In the genomic region with DNA sequence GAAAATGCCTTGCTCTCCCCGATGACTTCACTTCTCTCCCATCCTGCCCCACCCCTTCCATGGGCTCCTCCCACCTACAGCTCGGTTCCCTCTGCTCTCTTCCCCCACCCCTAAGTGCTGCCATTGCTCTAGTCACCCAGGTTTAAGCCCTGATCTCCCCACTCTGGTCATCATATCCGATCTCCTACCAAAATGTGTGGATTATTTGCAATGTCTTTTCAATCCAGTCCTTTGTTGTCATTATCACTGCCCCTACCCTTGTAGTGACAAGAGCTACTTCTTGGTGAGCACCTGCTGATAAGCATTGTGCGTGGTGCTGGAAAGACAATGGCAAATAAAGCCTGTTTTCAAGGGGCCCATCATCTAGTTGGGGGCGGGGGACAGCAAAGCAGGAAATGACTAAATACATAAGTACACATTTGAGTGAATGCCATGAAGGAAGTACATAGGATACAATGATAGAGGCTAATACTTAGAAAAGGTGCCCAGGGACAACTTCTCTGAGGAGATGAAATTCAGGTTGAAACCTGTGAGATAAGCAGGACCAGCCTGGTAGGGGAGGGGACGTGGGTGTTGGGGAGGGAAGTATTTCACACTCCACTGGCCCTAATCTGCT, we compare ENCODE assay signal across 9 cellular contexts.
DNase-seq lines count a peak whose midpoint lies in the region; ATAC-seq and TF ChIP-seq lines count a peak whose summit lies in the region.
"Had no signal": no experiment of that assay in that cellular context is flagged by ENCODE, and none has a peak within 500 bp of the region (broad histone marks: within the 10 kb centered on the region; RNA-seq: fewer than 3 reads in every experiment).

No MANE protein-coding gene starts in this region.

- H3K4me1 Mint-ChIP-seq in nephron progenitor cell = peaks cover 14% of the 10 kb centered on the region

- H3K4me3 Mint-ChIP-seq in nephron progenitor cell = no peak overlapping the region

- intact Hi-C loops in sciatic nerve (cut with DNase I) = no loop called here

- no peak for TF ChIP-seq CTCF in epithelial cell of esophagus (IDR thresholded peaks at IDR 0.05; ENCODE audit: insufficient read depth, low read depth, low read length, missing control alignments)
- no peak for TF ChIP-seq CTCF in nephron progenitor cell (IDR thresholded peaks at IDR 0.05)

- no peak overlapping the region for H3K4me3 ChIP-seq in epithelial cell of esophagus (ENCODE audit: low read length)
- H3K4me3 ChIP-seq: breast epithelium had no signal

- ATAC-seq in GM21529 (IDR thresholded peaks at IDR 0.05; ENCODE audit: unreplicated experiment) (peak; percentile 51), sciatic nerve (no peak), HG03025 (IDR thresholded peaks at IDR 0.05; ENCODE audit: low FRiP score, unreplicated experiment) (no peak)

- no peak overlapping the region for H3K27ac Mint-ChIP-seq in nephron progenitor cell

- H3K36me3 Mint-ChIP-seq in nephron progenitor cell (ENCODE audit: low read depth) = peaks cover 12% of the 10 kb centered on the region

- DNase-seq in DMS79 (lab: John Stamatoyannopoulos, UW) (peak; percentile 29), NCI-H510A (lab: John Stamatoyannopoulos, UW) (peak; percentile 56), epithelial cell of esophagus (ENCODE audit: low read depth) (peak; percentile 24), NCI-H2171 (lab: John Stamatoyannopoulos, UW) (no peak), sciatic nerve (ENCODE audit: low spot score) (no peak), nephron progenitor cell (no peak)

- peaks cover 73% of the 10 kb centered on the region for H3K9me3 Mint-ChIP-seq in nephron progenitor cell

- peaks cover 6% of the 10 kb centered on the region for H3K27me3 Mint-ChIP-seq in nephron progenitor cell (ENCODE audit: low read depth, poor library complexity)

Comparison
In these comparisons a context has a peak if more than half of its experiments do, and no peak if none do; other contexts are left out.
1. DNase-seq: peak in DMS79 (single experiment), NCI-H510A (single experiment) and epithelial cell of esophagus (single experiment); none in NCI-H2171 (single experiment), sciatic nerve (single experiment) and nephron progenitor cell (single experiment).